ENCODE assay signal across 26 cellular contexts in the genomic region with DNA sequence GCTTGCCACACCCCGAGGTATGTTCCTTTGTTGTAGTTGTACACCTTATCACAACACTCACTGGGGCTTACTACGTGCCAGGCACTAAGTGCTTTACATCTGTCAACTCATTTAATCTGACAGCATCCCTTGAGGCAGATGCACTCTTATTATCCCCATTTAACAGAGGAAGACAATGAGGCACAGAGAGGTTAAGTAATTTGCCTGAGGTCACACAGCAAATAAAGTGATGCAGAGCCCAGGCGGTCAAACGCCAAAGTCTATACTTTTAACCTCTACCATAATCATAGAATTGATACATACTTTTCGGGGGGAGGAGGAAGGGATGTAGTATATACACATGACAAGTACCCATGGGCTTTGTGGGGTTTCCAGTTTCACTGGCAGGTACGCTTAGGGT. TPM values are rescaled to one million over a fixed set of nuclear protein-coding genes. Genes with fewer than 3 reads are reported as not detected.
DNase-seq lines count a peak whose midpoint lies in the region; ATAC-seq, FAIRE-seq and TF ChIP-seq lines count a peak whose summit lies in the region.
"Had no signal": no experiment of that assay in that cellular context is flagged by ENCODE, and none has a peak within 500 bp of the region (broad histone marks: within the 10 kb centered on the region; RNA-seq: fewer than 3 reads in every experiment).

No MANE protein-coding gene starts in this region.

- no peak overlapping the region for H4K8ac ChIP-seq in H1 (ENCODE audit: extremely low read depth, insufficient read depth, low read length)

- no peak overlapping the region for H3K4me3 Mint-ChIP-seq in CD4-positive, alpha-beta memory T cell
- no peak overlapping the region for H3K4me3 Mint-ChIP-seq in activated CD8-positive, alpha-beta T cell treated with anti-CD3 and anti-CD28 coated beads, Interleukin-2, amount 10 ng/mL, durations not matched to agents 7 days and 5 days
- H3K4me3 Mint-ChIP-seq: CD14-positive monocyte had no signal

- H3K4me3 ChIP-seq in H1 (ENCODE audit: extremely low read depth in 1 of 4, insufficient read depth in 2 of 4, low read depth in 3 of 4, low read length in 4 of 4) = no peak overlapping the region
- H3K4me3 ChIP-seq in osteoblast (ENCODE audit: insufficient read depth, low read length) = no peak overlapping the region
- no peak overlapping the region for H3K4me3 ChIP-seq in CD4-positive, alpha-beta memory T cell (ENCODE audit: low read length in 2 of 2)
- H3K4me3 ChIP-seq: PC-9 had no signal

- FAIRE-seq in H1 (lab: Jason Lieb, UNC) = no peak
- FAIRE-seq: GM19239, H54 had no signal

- no peak for TF ChIP-seq EP300 in H1 (IDR thresholded peaks at IDR 0.05; ENCODE audit: borderline replicate concordance in 1 of 2, low read depth in 2 of 2, low read length in 2 of 2)

- H2BK12ac ChIP-seq in H1 (ENCODE audit: low read depth, low read length) = no peak overlapping the region

- H2AFZ ChIP-seq in H1 (ENCODE audit: low read length) = no peak overlapping the region
- H2AFZ ChIP-seq in osteoblast (ENCODE audit: low read length) = no peak overlapping the region
- H2AFZ ChIP-seq: PC-9 had no signal

- no peak overlapping the region for H4K91ac ChIP-seq in H1 (replicated peaks; ENCODE audit: insufficient read length, low read length)

- H2BK5ac ChIP-seq in H1 (ENCODE audit: low read depth, low read length) = no peak overlapping the region

- 88% methylated on average over 6 of the region's 6 CpGs; no CpG with 5 or more reads in 1 of the 2 experiments for WGBS in H1 (ENCODE audit: extremely low coverage in 1 of 2, insufficient coverage in 1 of 2, insufficient read length in 1 of 2, insufficient replicate concordance in 2 of 2, low coverage in 1 of 2, low lambda C conversion rate in 2 of 2, missing lambda C conversion rate in 1 of 2), 2 experiments

- no peak overlapping the region for H3K14ac ChIP-seq in H1 (ENCODE audit: insufficient read length)

- H4K20me1 ChIP-seq in H1 (replicated peaks in 1 of 2; ENCODE audit: control insufficient read depth in 1 of 2, insufficient read depth in 2 of 2, low read length in 2 of 2) = no peaks in the 10 kb centered on the region
- H4K20me1 ChIP-seq in osteoblast (ENCODE audit: insufficient read depth, low read length) = no peaks in the 10 kb centered on the region

- H3K27me3 Mint-ChIP-seq in CD4-positive, alpha-beta memory T cell = peaks cover 6 to 30% of the 10 kb centered on the region in 2 donors
- peaks cover 2% of the 10 kb centered on the region for H3K27me3 Mint-ChIP-seq in activated CD8-positive, alpha-beta T cell treated with anti-CD3 and anti-CD28 coated beads, Interleukin-2, amount 10 ng/mL, durations not matched to agents 7 days and 5 days (ENCODE audit: low read depth)

- H3K36me3 ChIP-seq in H1 (ENCODE audit: control insufficient read depth in 2 of 4, insufficient read depth in 4 of 4, low read length in 3 of 4) = no peaks in the 10 kb centered on the region
- no peaks in the 10 kb centered on the region for H3K36me3 ChIP-seq in osteoblast (ENCODE audit: insufficient read depth, low read length)
- H3K36me3 ChIP-seq in CD4-positive, alpha-beta memory T cell (ENCODE audit: insufficient read depth, low read length) = no peaks in the 10 kb centered on the region
- H3K36me3 ChIP-seq: BE2C had no signal

- H3K18ac ChIP-seq in H1 (ENCODE audit: extremely low read depth, low read length) = no peak overlapping the region

- DNase-seq in Right ventricle myocardium superior (peak; percentile 8), left ventricle myocardium superior (no peak), NCI-H69 (lab: John Stamatoyannopoulos, UW) (peak; percentile 93), H1 (ENCODE audit: low read depth in 1 of 2, low spot score in 2 of 2) (no peak), osteoblast (ENCODE audit: insufficient read length, low spot score, missing footprints) (peak; percentile 43)
- no peak for DNase-seq in CD4-positive, alpha-beta memory T cell
- no peak for DNase-seq in activated CD8-positive, alpha-beta T cell treated with anti-CD3 and anti-CD28 coated beads, Interleukin-2, amount 10 ng/mL, durations not matched to agents 7 days and 5 days
- DNase-seq: ACHN, BE2C, Calu3, DMS153, DND-41, IMR-90, NCI-H1092, NCI-H1417 treated with DMSO at 0.1 percent for 48 hours, NCI-H187 treated with DMSO at 0.1 percent for 48 hours, NCI-H345, NCI-H510A treated with DMSO at 0.1 percent for 48 hours, NCI-H774, PC-9, SHP77 had no signal

- H3K9me3 Mint-ChIP-seq in CD4-positive, alpha-beta memory T cell = no peaks in the 10 kb centered on the region
- H3K9me3 Mint-ChIP-seq in activated CD8-positive, alpha-beta T cell treated with anti-CD3 and anti-CD28 coated beads, Interleukin-2, amount 10 ng/mL, durations not matched to agents 7 days and 5 days (ENCODE audit: insufficient read depth) = no peaks in the 10 kb centered on the region

- H3K9me3 ChIP-seq in H1 (ENCODE audit: insufficient read depth in 2 of 2, low read depth in 1 of 2, low read length in 1 of 2) = no peaks in the 10 kb centered on the region
- no peaks in the 10 kb centered on the region for H3K9me3 ChIP-seq in osteoblast (ENCODE audit: low read depth, low read length)
- H3K9me3 ChIP-seq in CD4-positive, alpha-beta memory T cell (ENCODE audit: control insufficient read depth in 1 of 2, low read length in 2 of 2) = no peaks in the 10 kb centered on the region
- H3K9me3 ChIP-seq: BE2C had no signal

- TF ChIP-seq RAD21 in H1 (IDR thresholded peaks at IDR 0.05 in 1 of 2, conservative IDR thresholded peaks at IDR 0.05 in 1 of 2; ENCODE audit: low read depth in 2 of 2, low read length in 2 of 2) = no peak

- no peak overlapping the region for H4K5ac ChIP-seq in H1 (ENCODE audit: insufficient read length, low read depth, low read length)

- H3K27ac ChIP-seq in H1 (ENCODE audit: low read depth, low read length) (no peak overlapping the region), osteoblast (ENCODE audit: low read depth, low read length) (no peak overlapping the region)
- no peak overlapping the region for H3K27ac ChIP-seq in CD4-positive, alpha-beta memory T cell (ENCODE audit: low read depth, low read length)
- H3K27ac ChIP-seq: 22Rv1, PC-9 had no signal

- no peak overlapping the region for H2BK20ac ChIP-seq in H1 (ENCODE audit: low read length)

- CTCF ChIA-PET in H1 (lab: Charles Lee; ENCODE audit: partially characterized antibody) = interaction anchor here (0.7 to 6.4 kb wide), 6 partner anchors 11 to 133 kb away, joined by 3 to 164 read pairs (median 4); no protein-coding TSS in a partner anchor
- CTCF ChIA-PET in CD4-positive, alpha-beta memory T cell (lab: Charles Lee; ENCODE audit: partially characterized antibody) = no interaction called here
- CTCF ChIA-PET in activated CD8-positive, alpha-beta T cell treated with anti-CD3 and anti-CD28 coated beads, Interleukin-2, amount 10 ng/mL, durations not matched to agents 7 days and 5 days (lab: Charles Lee) = no interaction called here

- H2BK15ac ChIP-seq in H1 (ENCODE audit: low read length) = 0 out of 2 replicates have a peak overlapping the region, but pooled peaks have one; percentile 12

- H3K4me1 ChIP-seq in H1 (replicated peaks in 1 of 4; ENCODE audit: control insufficient read depth in 3 of 4, insufficient read depth in 4 of 4, low read length in 3 of 4) (peaks cover 0 to 19% (median 12%) of the 10 kb centered on the region in 4 experiments; a peak in 6 of 7 replicates), osteoblast (ENCODE audit: insufficient read depth, low read length) (no peaks in the 10 kb centered on the region)
- no peaks in the 10 kb centered on the region for H3K4me1 ChIP-seq in CD4-positive, alpha-beta memory T cell (ENCODE audit: insufficient read depth, low read length)
- H3K4me1 ChIP-seq: BE2C had no signal

- peaks cover 0 to 5% (median 3%) of the 10 kb centered on the region in 4 experiments; a peak in 4 of 7 replicates for H3K27me3 ChIP-seq in H1 (replicated peaks in 1 of 4; ENCODE audit: control insufficient read depth in 3 of 4, extremely low read depth in 1 of 4, insufficient read depth in 3 of 4, low read length in 3 of 4)
- H3K27me3 ChIP-seq in osteoblast (ENCODE audit: insufficient read depth, low read length) = peaks cover 5% of the 10 kb centered on the region
- no peaks in the 10 kb centered on the region for H3K27me3 ChIP-seq in CD4-positive, alpha-beta memory T cell (ENCODE audit: insufficient read depth, low read length)
- H3K27me3 ChIP-seq: BE2C had no signal

- TF ChIP-seq POLR2A in H1 (IDR thresholded peaks at IDR 0.05; ENCODE audit: control extremely low read depth in 1 of 2, low read depth in 2 of 2, low read length in 2 of 2) = no peak

- no peak overlapping the region for H3K27ac Mint-ChIP-seq in CD4-positive, alpha-beta memory T cell
- H3K27ac Mint-ChIP-seq in activated CD8-positive, alpha-beta T cell treated with anti-CD3 and anti-CD28 coated beads, Interleukin-2, amount 10 ng/mL, durations not matched to agents 7 days and 5 days = no peak overlapping the region

- H2BK120ac ChIP-seq in H1 (replicated peaks; ENCODE audit: low read depth, low read length) = no peak overlapping the region

- TF ChIP-seq CTCF in H1 (IDR thresholded peaks at IDR 0.05; ENCODE audit: control extremely low read depth in 1 of 3, insufficient read depth in 1 of 3, low read depth in 1 of 3, low read length in 3 of 3) (no peak), osteoblast (IDR thresholded peaks at IDR 0.05; ENCODE audit: extremely low read depth, low read depth, low read length) (no peak)

- intact Hi-C loops in Right ventricle myocardium superior (cut with DNase I) (no loop called here), left ventricle myocardium superior (cut with micrococcal nuclease) (no loop called here)
- intact Hi-C loops in CD4-positive, alpha-beta memory T cell (cut with micrococcal nuclease) = no loop called here

- H3K79me2 ChIP-seq in H1 (ENCODE audit: control insufficient read depth in 1 of 2, insufficient read depth in 2 of 2, low read length in 2 of 2) (no peaks in the 10 kb centered on the region), osteoblast (ENCODE audit: insufficient read depth, low read length) (no peaks in the 10 kb centered on the region)

- H3K23ac ChIP-seq in H1 (ENCODE audit: insufficient read length) = no peak overlapping the region

- no peaks in the 10 kb centered on the region for H3K4me1 Mint-ChIP-seq in CD4-positive, alpha-beta memory T cell
- H3K4me1 Mint-ChIP-seq in activated CD8-positive, alpha-beta T cell treated with anti-CD3 and anti-CD28 coated beads, Interleukin-2, amount 10 ng/mL, durations not matched to agents 7 days and 5 days (ENCODE audit: low read depth) = no peaks in the 10 kb centered on the region

- H3K56ac ChIP-seq in H1 (replicated peaks; ENCODE audit: insufficient read length, low read depth, low read length) = no peak overlapping the region

- ATAC-seq in Right ventricle myocardium superior (ENCODE audit: poor library complexity) (no peak), left ventricle myocardium superior (no peak), HG02981 (IDR thresholded peaks at IDR 0.05; ENCODE audit: unreplicated experiment) (no peak)
- no peak for ATAC-seq in activated CD8-positive, alpha-beta T cell treated with anti-CD3 and anti-CD28 coated beads, Interleukin-2, amount 10 ng/mL, durations not matched to agents 7 days and 5 days

- POLR2A ChIA-PET in H1 (lab: Charles Lee; ENCODE audit: partially characterized antibody) = no interaction called here
- POLR2A ChIA-PET in CD4-positive, alpha-beta memory T cell (lab: Charles Lee; ENCODE audit: partially characterized antibody) = no interaction called here
- POLR2A ChIA-PET in activated CD8-positive, alpha-beta T cell treated with anti-CD3 and anti-CD28 coated beads, Interleukin-2, amount 10 ng/mL, durations not matched to agents 7 days and 5 days (lab: Charles Lee) = no interaction called here

- H3K4ac ChIP-seq in H1 (replicated peaks; ENCODE audit: insufficient read length, low read depth, low read length) = no peak overlapping the region

- H3K9ac ChIP-seq in H1 (replicated peaks in 1 of 4; ENCODE audit: extremely low read depth in 1 of 4, low read depth in 3 of 4, low read length in 3 of 4) = no peak overlapping the region; a peak in 1 of 7 replicates

- H3K23me2 ChIP-seq in H1 (ENCODE audit: low read depth, low read length) = 0 out of 2 replicates have a peak, but pooled peaks cover 2% of the 10 kb centered on the region

- H3K4me2 ChIP-seq in H1 (ENCODE audit: insufficient read depth in 1 of 2, low read depth in 2 of 2, low read length in 2 of 2) = no peak overlapping the region
- H3K4me2 ChIP-seq in osteoblast (ENCODE audit: insufficient read depth, low read length) = no peak overlapping the region
- H3K4me2 ChIP-seq: PC-9 had no signal

- H3K79me1 ChIP-seq in H1 (ENCODE audit: low read depth, low read length) = no peaks in the 10 kb centered on the region

- H2AK5ac ChIP-seq in H1 (ENCODE audit: low read depth, low read length) = peak overlapping the region; percentile 24; the same call in 1 of the 2 replicates

- no peaks in the 10 kb centered on the region for H3K36me3 Mint-ChIP-seq in CD4-positive, alpha-beta memory T cell
- H3K36me3 Mint-ChIP-seq in activated CD8-positive, alpha-beta T cell treated with anti-CD3 and anti-CD28 coated beads, Interleukin-2, amount 10 ng/mL, durations not matched to agents 7 days and 5 days (ENCODE audit: low read depth) = no peaks in the 10 kb centered on the region
- H3K36me3 Mint-ChIP-seq: CD14-positive monocyte had no signal

RNA-seq across cellular contexts. Expression of a gene that starts 37.7 kb away (rescaled TPM):
- total RNA-seq in Right ventricle myocardium superior = 1.1 TPM
- 1.3 TPM for total RNA-seq in left ventricle myocardium superior
- total RNA-seq in H1 (2021; fragmentation: NEBNext Ultra II Directional; extraction: Animal tissue kit (Norgen Biotek cat#: 25700)) = 38.5 and 41.0 TPM in 2 replicates
- polyA plus RNA-seq in H1 (2011; rRNA removed) = 65.6 and 78.9 TPM in 2 replicates
- 73.5 TPM for polyA plus RNA-seq in H1 (2011; cell fraction: cytosol; rRNA removed)
- 60.0 TPM for polyA plus RNA-seq in H1 (2011; cell fraction: nucleus; rRNA removed)
- polyA plus RNA-seq in H1 (2012, experiment 1 of 2) = 21.8 to 38.0 TPM (median 35.1 TPM) in 4 replicates
- 41.2 TPM for polyA plus RNA-seq in H1 (2012, experiment 2 of 2)
- 36.9 TPM for polyA plus RNA-seq in H1 (2013, experiment 1 of 2)
- polyA plus RNA-seq in H1 (2013, experiment 2 of 2) = 40.4 TPM
- 10.9 and 15.4 TPM in 2 replicates for polyA minus RNA-seq in H1 (2011; rRNA and poly(A)+ RNA removed)
- 22.2 TPM for polyA minus RNA-seq in H1 (2011; cell fraction: cytosol; rRNA and poly(A)+ RNA removed)
- 12.8 TPM for polyA minus RNA-seq in H1 (2011; cell fraction: nucleus; rRNA and poly(A)+ RNA removed)
- total RNA-seq in osteoblast = 0.72 and 5.3 TPM in 2 replicates
- not detected for total RNA-seq in CD4-positive, alpha-beta memory T cell
- not detected for polyA plus RNA-seq in CD4-positive, alpha-beta memory T cell
- total RNA-seq in activated CD8-positive, alpha-beta T cell treated with anti-CD3 and anti-CD28 coated beads, Interleukin-2, amount 10 ng/mL, durations not matched to agents 7 days and 5 days = not detected
- polyA plus RNA-seq: CD14-positive monocyte had no signal

RNA-seq across cellular contexts. Expression of a gene that starts 59.4 kb away (rescaled TPM):
- total RNA-seq in Right ventricle myocardium superior = 40.7 TPM
- 50.9 TPM for total RNA-seq in left ventricle myocardium superior
- total RNA-seq in H1 (2021; fragmentation: NEBNext Ultra II Directional; extraction: Animal tissue kit (Norgen Biotek cat#: 25700)) = 2.3 and 2.4 TPM in 2 replicates
- polyA plus RNA-seq in H1 (2011; rRNA removed) = 5.9 and 6.7 TPM in 2 replicates
- polyA plus RNA-seq in H1 (2011; cell fraction: cytosol; rRNA removed) = 4.6 TPM
- 7.6 TPM for polyA plus RNA-seq in H1 (2011; cell fraction: nucleus; rRNA removed)
- polyA plus RNA-seq in H1 (2012, experiment 1 of 2) = 2.1 to 6.8 TPM (median 4.1 TPM) in 4 replicates
- 2.7 TPM for polyA plus RNA-seq in H1 (2012, experiment 2 of 2)
- 0.71 TPM for polyA plus RNA-seq in H1 (2013, experiment 1 of 2)
- 0.61 TPM for polyA plus RNA-seq in H1 (2013, experiment 2 of 2)
- 1.9 and 4.6 TPM in 2 replicates for polyA minus RNA-seq in H1 (2011; rRNA and poly(A)+ RNA removed)
- 3.2 TPM for polyA minus RNA-seq in H1 (2011; cell fraction: cytosol; rRNA and poly(A)+ RNA removed)
- polyA minus RNA-seq in H1 (2011; cell fraction: nucleus; rRNA and poly(A)+ RNA removed) = 2.8 TPM
- total RNA-seq in osteoblast = 5.1 and 5.6 TPM in 2 replicates
- 10 to 100 TPM; 12.2 to 15.7 TPM for total RNA-seq in CD4-positive, alpha-beta memory T cell
- 10 to 100 TPM in 1 of 2 donors, 1 to 10 TPM in 1; 8.2 to 17.6 TPM for polyA plus RNA-seq in CD4-positive, alpha-beta memory T cell
- total RNA-seq in activated CD8-positive, alpha-beta T cell treated with anti-CD3 and anti-CD28 coated beads, Interleukin-2, amount 10 ng/mL, durations not matched to agents 7 days and 5 days = 10 to 100 TPM; 18.5 to 21.2 TPM

Comparison
In these comparisons a context has a peak if more than half of its experiments do, and no peak if none do; other contexts are left out.
1. DNase-seq: peak in Right ventricle myocardium superior (single experiment), NCI-H69 (single experiment) and osteoblast (single experiment); none in left ventricle myocardium superior (single experiment), H1 (0 of 2), CD4-positive, alpha-beta memory T cell (0 of 5) and activated CD8-positive, alpha-beta T cell treated with anti-CD3 and anti-CD28 coated beads, Interleukin-2, amount 10 ng/mL, durations not matched to agents 7 days and 5 days (single experiment).